13 cellular contexts compared by ENCODE assay signal in the genomic region with DNA sequence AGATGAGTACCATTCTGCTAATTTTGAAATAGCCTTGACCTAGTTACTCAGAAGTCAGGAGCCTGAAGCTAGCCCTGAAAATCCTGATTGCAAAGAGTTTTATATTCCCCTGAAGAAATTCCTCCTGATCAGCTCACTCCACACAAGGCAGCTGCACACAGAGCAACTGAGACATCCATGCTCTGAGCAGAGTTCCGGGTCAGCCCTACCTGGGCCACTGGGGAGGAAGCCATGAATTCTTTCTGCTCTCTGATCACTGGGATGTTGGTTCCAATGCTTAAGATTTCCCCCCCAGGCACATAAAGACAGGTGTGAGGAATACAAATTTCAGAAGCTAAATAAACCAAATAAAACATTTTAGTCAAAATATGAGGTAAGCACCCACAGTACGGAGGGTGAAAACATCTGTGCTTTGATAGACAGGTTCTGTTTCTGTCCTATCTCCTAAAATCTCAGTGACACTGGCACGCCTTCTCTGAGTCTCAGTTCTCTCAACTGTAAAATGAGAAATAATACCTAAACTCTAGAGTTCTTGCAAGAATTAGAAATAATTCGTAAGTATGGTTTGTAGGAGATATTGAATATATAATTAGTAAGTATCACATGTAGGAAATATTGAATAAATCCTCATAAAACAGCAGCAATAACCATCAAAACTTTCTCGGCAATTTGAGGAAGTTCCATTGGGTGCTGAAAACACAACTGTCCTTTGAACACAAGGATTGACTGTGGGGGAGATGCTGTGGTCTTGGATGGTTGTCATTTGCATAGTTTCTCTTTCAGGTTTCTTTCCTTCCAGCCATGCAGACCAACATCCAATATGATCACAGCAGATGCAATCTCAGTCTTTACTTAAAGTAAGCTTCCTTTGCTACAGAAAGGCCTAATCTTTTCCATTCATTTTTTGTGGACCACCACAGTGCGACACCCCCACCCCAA.
DNase-seq lines count a peak whose midpoint lies in the region; ATAC-seq and TF ChIP-seq lines count a peak whose summit lies in the region.
"Had no signal": no experiment of that assay in that cellular context is flagged by ENCODE, and none has a peak within 500 bp of the region (broad histone marks: within the 10 kb centered on the region; RNA-seq: fewer than 3 reads in every experiment).

No MANE protein-coding gene starts in this region.

- H3K4me1 ChIP-seq in mucosa of descending colon (ENCODE audit: low read depth) (no peaks in the 10 kb centered on the region), right atrium auricular region (peaks cover 0 to 7% of the 10 kb centered on the region in 2 donors), left lung (no peaks in the 10 kb centered on the region)

- no peaks in the 10 kb centered on the region for H3K9me3 ChIP-seq in mucosa of descending colon
- H3K9me3 ChIP-seq in right atrium auricular region: no peaks in the 10 kb centered on the region
- no peaks in the 10 kb centered on the region for H3K9me3 ChIP-seq in left lung
- H3K9me3 ChIP-seq: lower lobe of right lung had no signal

- H3K27me3 ChIP-seq in right atrium auricular region: no peaks in the 10 kb centered on the region
- no peaks in the 10 kb centered on the region for H3K27me3 ChIP-seq in left lung

- intact Hi-C loops in mucosa of descending colon (cut with DNase I, micrococcal nuclease): no loop called here
- intact Hi-C loops in left lung (cut with DNase I): no loop called here

- no peak for TF ChIP-seq CTCF in mucosa of descending colon (IDR thresholded peaks at IDR 0.05)
- TF ChIP-seq CTCF in right atrium auricular region (IDR thresholded peaks at IDR 0.05): no peak
- no peak for TF ChIP-seq CTCF in left lung (IDR thresholded peaks at IDR 0.05)

- H3K4me3 ChIP-seq in mucosa of descending colon: no peak overlapping the region
- H3K4me3 ChIP-seq in right atrium auricular region: no peak overlapping the region
- H3K4me3 ChIP-seq in left lung: no peak overlapping the region
- H3K4me3 ChIP-seq: lower lobe of right lung had no signal

- DNase-seq in mucosa of descending colon (no peak), T1000 (lab: John Stamatoyannopoulos, UW) (no peak), A172 (ENCODE audit: low spot score) (no peak), right atrium auricular region (ENCODE audit: low spot score) (no peak), left lung (no peak)
- DNase-seq: activated CD4-positive, alpha-beta T cell treated with anti-CD3 and anti-CD28 coated beads for 1 hour; DMS79; lower lobe of right lung; small intestine; substantia nigra had no signal

- ATAC-seq in GM18870 (IDR thresholded peaks at IDR 0.05; ENCODE audit: unreplicated experiment): peak; percentile 97
- ATAC-seq in HG02571 (IDR thresholded peaks at IDR 0.05; ENCODE audit: unreplicated experiment): peak; percentile 99
- ATAC-seq in HG03460 (IDR thresholded peaks at IDR 0.05; ENCODE audit: unreplicated experiment): peak; percentile 96
- peak; percentile 45 for ATAC-seq in mucosa of descending colon
- ATAC-seq in left lung: no peak
- ATAC-seq: lower lobe of right lung had no signal

- H3K27ac ChIP-seq in right atrium auricular region (no peak overlapping the region), left lung (no peak overlapping the region)
- H3K27ac ChIP-seq: lower lobe of right lung had no signal

- no peaks in the 10 kb centered on the region for H3K36me3 ChIP-seq in mucosa of descending colon (ENCODE audit: low read depth)
- no peaks in the 10 kb centered on the region for H3K36me3 ChIP-seq in right atrium auricular region
- no peaks in the 10 kb centered on the region for H3K36me3 ChIP-seq in left lung
- H3K36me3 ChIP-seq: lower lobe of right lung had no signal
